In genomic region chr12:68113644-68114043, GRCh38 we compare ENCODE assay signal across 1 cellular context.
TF ChIP-seq lines count a peak whose summit lies in the region.

No MANE protein-coding gene starts in this region.

TF ChIP-seq in GM12878, 131 proteins besides CTCF, POLR2A, EP300 and RAD21:
- no peak for TF ChIP-seq ZNF24 (IDR thresholded peaks at IDR 0.05)
- TF ChIP-seq CHD2 (IDR thresholded peaks at IDR 0.05; ENCODE audit: borderline replicate concordance, low read depth, low read length) = no peak
- TF ChIP-seq FOXM1 (IDR thresholded peaks at IDR 0.05; ENCODE audit: low read depth, low read length) = no peak
- peak; percentile 51; the same call in 1 of the 2 replicates for TF ChIP-seq SMC3 (IDR thresholded peaks at IDR 0.05; ENCODE audit: borderline replicate concordance, low read length)
- peak; percentile 81 for TF ChIP-seq YY1 (IDR thresholded peaks at IDR 0.05; ENCODE audit: low read depth, low read length)
- TF ChIP-seq HDAC2 (IDR thresholded peaks at IDR 0.05) = no peak
